ENCODE assay signal across 8 cellular contexts in genomic region chr7:73811760-73812168, GRCh38. TPM values are rescaled to one million over a fixed set of nuclear protein-coding genes. Genes with fewer than 3 reads are reported as not detected.
A peak's percentile ranks its signal among the peaks of the same experiment; 100 is the strongest.
DNase-seq lines count a peak whose midpoint lies in the region; TF ChIP-seq lines count a peak whose summit lies in the region.

No MANE protein-coding gene starts in this region.

- H3K4me1 Mint-ChIP-seq in immature natural killer cell: no peaks in the 10 kb centered on the region

- H3K4me3 ChIP-seq in GM12864 (ENCODE audit: low read depth, low read length): no peak overlapping the region
- H3K4me3 ChIP-seq in astrocyte of the cerebellum (ENCODE audit: low read depth, low read length): no peak overlapping the region

- no peaks in the 10 kb centered on the region for H3K9me3 Mint-ChIP-seq in immature natural killer cell

- peaks cover 3 to 9% (median 4%) of the 10 kb centered on the region in 3 donors for H3K27me3 Mint-ChIP-seq in immature natural killer cell (ENCODE audit: low read depth in 3 of 3)

- no peak overlapping the region for H3K27ac Mint-ChIP-seq in immature natural killer cell

- TF ChIP-seq CTCF in GM12864 (IDR thresholded peaks at IDR 0.05; ENCODE audit: low read depth, low read length, missing control alignments) (peak; percentile 86), astrocyte of the cerebellum (IDR thresholded peaks at IDR 0.05; ENCODE audit: low read depth, low read length, missing control alignments) (peak; percentile 82)

- no peaks in the 10 kb centered on the region for H3K36me3 Mint-ChIP-seq in immature natural killer cell

- in situ Hi-C loops in astrocyte of the cerebellum (cut with HindIII; ENCODE audit: low sequenced_read_pairs): no loop called here

- DNase-seq in GM12864 (ENCODE audit: low read depth) (peak; percentile 8), M059J (ENCODE audit: low read depth) (peak; percentile 68), T-helper 2 cell (peak in 4 of 5 experiments; percentile 18 to 48 (median 36)), astrocyte of the cerebellum (ENCODE audit: low read depth) (peak; percentile 4), immature natural killer cell (peak; percentile 4 to 25 (median 12)), cortex of kidney (lab: John Stamatoyannopoulos, UW) (no peak), DMS114 treated with DMSO at 0.1 percent for 48 hours (lab: John Stamatoyannopoulos, UW; ENCODE audit: unreplicated experiment) (no peak)
- peak; percentile 64 to 75 for DNase-seq in stimulated activated CD4-positive, alpha-beta T cell treated with anti-CD3 and anti-CD28 coated beads, Interleukin-2, amount 100 ng/mL, for 24 hours

- no peak overlapping the region for H3K4me3 Mint-ChIP-seq in immature natural killer cell

RNA-seq across cellular contexts. Expression of gene CLDN4, which starts 19.0 kb away (rescaled TPM):
- total RNA-seq in M059J (2014; rRNA removed; shearing (Covaris generic)): 0.62 and 1.1 TPM in 2 replicates
- polyA plus RNA-seq in immature natural killer cell: not detected

RNA-seq across cellular contexts. Expression of gene METTL27, which starts 30.6 kb away (rescaled TPM):
- total RNA-seq in M059J (2014; rRNA removed; shearing (Covaris generic)): 1.7 and 1.9 TPM in 2 replicates
- polyA plus RNA-seq in immature natural killer cell: under 1 TPM in 1 of 3 donors, not detected in 2; 0.46 TPM

RNA-seq across cellular contexts. Expression of gene CLDN3, which starts 41.7 kb away (rescaled TPM):
- not detected in 2 replicates for total RNA-seq in M059J (2014; rRNA removed; shearing (Covaris generic))
- polyA plus RNA-seq in immature natural killer cell: not detected

RNA-seq across cellular contexts. Expression of gene TMEM270, which starts 49.2 kb away (rescaled TPM):
- total RNA-seq in M059J (2014; rRNA removed; shearing (Covaris generic)): 0.17 and 0.32 TPM in 2 replicates
- not detected for polyA plus RNA-seq in immature natural killer cell

Comparison
In these comparisons a context has a peak if more than half of its experiments do, and no peak if none do; other contexts are left out.
1. DNase-seq: peak in GM12864 (single experiment), M059J (single experiment), T-helper 2 cell (4 of 5), astrocyte of the cerebellum (single experiment), immature natural killer cell (3 of 3) and stimulated activated CD4-positive, alpha-beta T cell treated with anti-CD3 and anti-CD28 coated beads, Interleukin-2, amount 100 ng/mL, for 24 hours (2 of 2); none in cortex of kidney (single experiment) and DMS114 treated with DMSO at 0.1 percent for 48 hours (single experiment).